Comparison of ENCODE assay signal across 12 cellular contexts in the genomic region with DNA sequence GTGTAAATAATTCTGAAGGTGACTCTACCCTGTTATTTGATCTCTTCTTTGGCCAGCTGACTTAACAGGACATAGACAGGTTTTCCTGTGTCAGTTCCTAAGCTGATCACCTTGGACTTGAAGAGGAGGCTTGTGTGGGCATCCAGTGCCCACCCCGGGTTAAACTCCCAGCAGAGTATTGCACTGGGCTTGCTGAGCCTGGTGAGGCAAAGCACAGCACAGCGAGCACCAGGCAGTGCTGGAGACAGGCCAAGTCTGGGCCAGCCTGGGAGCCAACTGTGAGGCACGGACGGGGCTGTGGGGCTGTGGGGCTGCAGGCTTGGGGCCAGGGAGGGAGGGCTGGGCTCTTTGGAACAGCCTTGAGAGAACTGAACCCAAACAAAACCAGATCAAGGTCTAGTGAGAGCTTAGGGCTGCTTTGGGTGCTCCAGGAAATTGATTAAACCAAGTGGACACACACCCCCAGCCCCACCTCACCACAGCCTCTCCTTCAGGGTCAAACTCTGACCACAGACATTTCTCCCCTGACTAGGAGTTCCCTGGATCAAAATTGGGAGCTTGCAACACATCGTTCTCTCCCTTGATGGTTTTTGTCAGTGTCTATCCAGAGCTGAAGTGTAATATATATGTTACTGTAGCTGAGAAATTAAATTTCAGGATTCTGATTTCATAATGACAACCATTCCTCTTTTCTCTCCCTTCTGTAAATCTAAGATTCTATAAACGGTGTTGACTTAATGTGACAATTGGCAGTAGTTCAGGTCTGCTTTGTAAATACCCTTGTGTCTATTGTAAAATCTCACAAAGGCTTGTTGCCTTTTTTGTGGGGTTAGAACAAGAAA. TPM values are rescaled to one million over a fixed set of nuclear protein-coding genes. Genes with fewer than 3 reads are reported as not detected.
A peak's percentile ranks its signal among the peaks of the same experiment; 100 is the strongest.
DNase-seq lines count a peak whose midpoint lies in the region; ATAC-seq and TF ChIP-seq lines count a peak whose summit lies in the region.
"Had no signal": no experiment of that assay in that cellular context is flagged by ENCODE, and none has a peak within 500 bp of the region (broad histone marks: within the 10 kb centered on the region; RNA-seq: fewer than 3 reads in every experiment).

No MANE protein-coding gene starts in this region.

- BruUV-seq in Caco-2 (replicated peaks; lab: Mats Ljungman, UMichigan), result no TSS peak

- H3K27me3 Mint-ChIP-seq in Caco-2 (ENCODE audit: insufficient read depth, unreplicated experiment), result no peaks in the 10 kb centered on the region
- H3K27me3 Mint-ChIP-seq: activated naive CD8-positive, alpha-beta T cell treated with anti-CD3 and anti-CD28 coated beads for 36 hours had no signal

- TF ChIP-seq CTCF in Caco-2 (IDR thresholded peaks at IDR 0.05; ENCODE audit: insufficient read depth in 1 of 2, low read depth in 1 of 2, low read length in 1 of 2, severe bottlenecking in 1 of 2, unreplicated experiment in 1 of 2), result no peak

- no peak overlapping the region for H3K4me3 Mint-ChIP-seq in Caco-2 (ENCODE audit: unreplicated experiment)
- H3K4me3 Mint-ChIP-seq: activated naive CD8-positive, alpha-beta T cell treated with anti-CD3 and anti-CD28 coated beads for 36 hours had no signal

- H3K4me3 ChIP-seq in muscle layer of duodenum (ENCODE audit: low read depth in 1 of 2, low read length in 2 of 2) (no peak overlapping the region), Caco-2 (ENCODE audit: low read depth, low read length) (no peak overlapping the region)

- H3K36me3 Mint-ChIP-seq in Caco-2 (ENCODE audit: insufficient read depth, unreplicated experiment), result no peaks in the 10 kb centered on the region
- H3K36me3 Mint-ChIP-seq: activated naive CD8-positive, alpha-beta T cell treated with anti-CD3 and anti-CD28 coated beads for 36 hours had no signal

- ATAC-seq in HG03432 (IDR thresholded peaks at IDR 0.05; ENCODE audit: unreplicated experiment) (no peak), HG03520 (IDR thresholded peaks at IDR 0.05; ENCODE audit: unreplicated experiment) (no peak), HG03442 (IDR thresholded peaks at IDR 0.05; ENCODE audit: unreplicated experiment) (no peak)

- H3K9me3 ChIP-seq in muscle layer of duodenum (ENCODE audit: control insufficient read depth in 1 of 2, low read length in 2 of 2) (no peaks in the 10 kb centered on the region), Caco-2 (no peaks in the 10 kb centered on the region)

- H3K27me3 ChIP-seq in muscle layer of duodenum (ENCODE audit: low read depth, low read length), result no peaks in the 10 kb centered on the region
- H3K27me3 ChIP-seq in Caco-2 (replicated peaks; ENCODE audit: control insufficient read depth, insufficient read depth, low read length), result no peaks in the 10 kb centered on the region

- POLR2A ChIA-PET in Caco-2 (lab: Charles Lee), result no interaction called here

- peaks cover 6% of the 10 kb centered on the region for H3K4me1 Mint-ChIP-seq in Caco-2 (ENCODE audit: low read depth, unreplicated experiment)
- H3K4me1 Mint-ChIP-seq: activated naive CD8-positive, alpha-beta T cell treated with anti-CD3 and anti-CD28 coated beads for 36 hours had no signal

- H3K27ac Mint-ChIP-seq in Caco-2 (ENCODE audit: unreplicated experiment), result no peak overlapping the region
- H3K27ac Mint-ChIP-seq: activated naive CD8-positive, alpha-beta T cell treated with anti-CD3 and anti-CD28 coated beads for 36 hours had no signal

- intact Hi-C loops in Caco-2 (cut with micrococcal nuclease; ENCODE audit: unreplicated experiment), result loop anchor here (10.0 kb wide), 1 partner anchor 261 kb away; no protein-coding TSS in a partner anchor

- H3K27ac ChIP-seq in cingulate gyrus (ENCODE audit: low read depth, low read length), result peak overlapping the region; percentile 72
- peak overlapping the region; percentile 13 for H3K27ac ChIP-seq in muscle layer of duodenum (ENCODE audit: low read length)

- H3K4me1 ChIP-seq in muscle layer of duodenum (ENCODE audit: control insufficient read depth in 1 of 2, insufficient read depth in 2 of 2, low read length in 2 of 2) (peaks cover 6 to 11% of the 10 kb centered on the region in 2 donors), Caco-2 (no peaks in the 10 kb centered on the region)

- H3K36me3 ChIP-seq in muscle layer of duodenum (ENCODE audit: control insufficient read depth in 1 of 2, insufficient read depth in 2 of 2, low read length in 2 of 2) (no peaks in the 10 kb centered on the region), Caco-2 (ENCODE audit: control insufficient read depth, insufficient read depth, low read length) (no peaks in the 10 kb centered on the region)

- CTCF ChIA-PET in Caco-2 (lab: Charles Lee), result interaction anchor here (1.5 to 3.9 kb wide), 2 partner anchors 183 to 209 kb away, joined by 3 to 18 read pairs; no protein-coding TSS in a partner anchor

- DNase-seq in D341Med (ENCODE audit: low spot score) (peak; percentile 58), NCI-H2196 (lab: John Stamatoyannopoulos, UW; ENCODE audit: unreplicated experiment) (peak; percentile 69), Caco-2 (no peak)
- DNase-seq: activated naive CD8-positive, alpha-beta T cell treated with anti-CD3 and anti-CD28 coated beads for 36 hours; NCI-H226; stimulated activated naive CD4-positive, alpha-beta T cell treated with Interleukin-2 at 50 U/mL for 16 hours had no signal

- H3K9me3 Mint-ChIP-seq in Caco-2 (ENCODE audit: unreplicated experiment), result no peaks in the 10 kb centered on the region
- H3K9me3 Mint-ChIP-seq: activated naive CD8-positive, alpha-beta T cell treated with anti-CD3 and anti-CD28 coated beads for 36 hours had no signal

RNA-seq across cellular contexts. Expression of a gene that starts 5.1 kb away (rescaled TPM):
- not detected in 2 replicates for total RNA-seq in Caco-2 (2022)
- total RNA-seq: activated naive CD8-positive, alpha-beta T cell treated with anti-CD3 and anti-CD28 coated beads for 36 hours; pulmonary artery endothelial cell had no signal

Comparison
In these comparisons a context has a peak if more than half of its experiments do, and no peak if none do; other contexts are left out.
1. DNase-seq: peak in D341Med (single experiment) and NCI-H2196 (single experiment); none in Caco-2 (0 of 2).